In the genomic region with DNA sequence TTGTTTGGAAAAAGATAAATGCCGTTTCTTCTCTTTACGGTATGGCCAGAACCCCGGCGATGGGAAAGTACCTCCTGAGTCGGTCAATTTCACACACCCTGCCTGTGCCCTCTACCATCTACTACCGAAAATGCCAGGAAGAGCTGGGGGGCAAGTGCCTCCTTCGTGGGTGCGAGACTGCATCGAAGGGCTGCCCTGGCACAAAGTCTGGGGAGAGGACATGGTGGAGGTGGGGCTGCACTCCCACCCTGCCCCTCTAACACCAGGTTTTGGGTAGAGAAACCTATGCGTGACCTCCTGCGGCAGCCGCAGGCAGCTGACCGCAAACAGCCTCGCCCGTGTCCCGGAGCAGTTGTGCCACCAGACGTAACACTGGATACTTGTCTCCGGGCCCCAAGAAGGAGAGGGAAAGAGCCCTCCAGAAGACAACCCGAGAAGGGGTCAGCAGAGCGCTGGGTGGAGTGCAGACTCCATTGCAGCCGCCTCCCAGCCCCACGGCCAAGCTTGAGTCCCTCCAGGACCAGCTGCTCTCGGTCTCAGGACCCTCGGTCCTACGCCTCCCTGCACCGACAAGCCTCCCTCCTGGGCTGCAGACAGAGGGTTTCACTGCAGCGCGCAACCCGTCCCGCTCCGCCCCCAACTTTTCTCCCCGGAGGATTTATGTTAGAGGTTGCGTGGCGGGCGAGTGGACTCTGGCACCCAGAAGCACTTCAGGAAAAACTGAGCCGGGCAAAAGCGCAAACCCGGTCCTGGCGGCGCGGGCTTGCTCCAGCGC, we compare ENCODE assay signal across 9 cellular contexts. TPM values are rescaled to one million over a fixed set of nuclear protein-coding genes. Genes with fewer than 3 reads are reported as not detected.
DNase-seq lines count a peak whose midpoint lies in the region; ATAC-seq and TF ChIP-seq lines count a peak whose summit lies in the region.
"Had no signal": no experiment of that assay in that cellular context is flagged by ENCODE, and none has a peak within 500 bp of the region (broad histone marks: within the 10 kb centered on the region; RNA-seq: fewer than 3 reads in every experiment).

No MANE protein-coding gene starts in this region.

- intact Hi-C loops in heart right ventricle (cut with DNase I) = no loop called here

- TF ChIP-seq CTCF in WERI-Rb-1 (IDR thresholded peaks at IDR 0.05; ENCODE audit: low read depth, low read length) = no peak
- no peak for TF ChIP-seq CTCF in heart right ventricle (IDR thresholded peaks at IDR 0.05)

- DNase-seq in WERI-Rb-1 = no peak
- no peak for DNase-seq in heart right ventricle
- DNase-seq in SW480 (ENCODE audit: low spot score) = no peak
- no peak for DNase-seq in NCI-H2171 (lab: John Stamatoyannopoulos, UW)
- no peak for DNase-seq in NCI-H1105 treated with DMSO at 0.1 percent for 48 hours (lab: John Stamatoyannopoulos, UW)
- no peak for DNase-seq in activated gamma-delta T cell (lab: John Stamatoyannopoulos, UW)

- whole genome bisulfite sequencing in heart right ventricle, 2 donors = 6% methylated on average over 42 of the region's 42 CpGs

- H3K4me1 ChIP-seq in heart right ventricle (peaks cover 0 to 39% (median 30%) of the 10 kb centered on the region in 9 donors), rectal smooth muscle tissue (ENCODE audit: control insufficient read depth, insufficient read depth, low read length) (no peaks in the 10 kb centered on the region)

- H3K27me3 ChIP-seq in WERI-Rb-1 (ENCODE audit: insufficient read depth, low read depth, severe bottlenecking) (peaks cover 74% of the 10 kb centered on the region), heart right ventricle (peaks cover 21 to 91% (median 74%) of the 10 kb centered on the region in 7 donors), rectal smooth muscle tissue (ENCODE audit: control insufficient read depth, insufficient read depth, low read length) (peaks cover 12% of the 10 kb centered on the region)

- H3K36me3 ChIP-seq in WERI-Rb-1 (no peaks in the 10 kb centered on the region), heart right ventricle (no peaks in the 10 kb centered on the region), rectal smooth muscle tissue (ENCODE audit: control insufficient read depth, insufficient read depth, low read length) (no peaks in the 10 kb centered on the region)

- no peak overlapping the region for H3K27ac ChIP-seq in WERI-Rb-1
- H3K27ac ChIP-seq in heart right ventricle = no peak overlapping the region
- peak overlapping the region; percentile 73 for H3K27ac ChIP-seq in rectal smooth muscle tissue (ENCODE audit: low read depth, low read length)

- H3K9ac ChIP-seq in rectal smooth muscle tissue (ENCODE audit: low read length) = peak overlapping the region; percentile 53

- H3K4me3 ChIP-seq in GM08714 (ENCODE audit: low read length) = peak overlapping the region; percentile 35; the same call in 1 of the 2 replicates
- peak overlapping the region; percentile 43 for H3K4me3 ChIP-seq in WERI-Rb-1 (ENCODE audit: low read depth, low read length)
- H3K4me3 ChIP-seq in heart right ventricle = peak overlapping the region; percentile 24 to 64 (median 54)
- peak overlapping the region; percentile 78 for H3K4me3 ChIP-seq in rectal smooth muscle tissue (ENCODE audit: low read length)

- no peaks in the 10 kb centered on the region for H3K9me3 ChIP-seq in WERI-Rb-1 (ENCODE audit: severe bottlenecking)
- H3K9me3 ChIP-seq in heart right ventricle = no peaks in the 10 kb centered on the region

- ATAC-seq in heart right ventricle = peak in 6 of 8 donors; percentile 3 to 56 (median 40)

RNA-seq across cellular contexts. Expression of a gene that starts 0.8 kb away (rescaled TPM):
- 1 to 10 TPM in 1 of 10 donors, under 1 TPM in 9; 0.08 to 1.0 (median 0.65) TPM for total RNA-seq in heart right ventricle
- under 1 TPM; 0.26 to 0.73 TPM for polyA plus RNA-seq in heart right ventricle
- total RNA-seq: SK-MEL-5 had no signal

RNA-seq across cellular contexts. Expression of a gene that starts 51.7 kb away (rescaled TPM):
- 10 to 100 TPM; 34.2 to 54.3 (median 43.2) TPM for total RNA-seq in heart right ventricle
- 10 to 100 TPM; 22.5 to 58.9 TPM for polyA plus RNA-seq in heart right ventricle
